In the genomic region with DNA sequence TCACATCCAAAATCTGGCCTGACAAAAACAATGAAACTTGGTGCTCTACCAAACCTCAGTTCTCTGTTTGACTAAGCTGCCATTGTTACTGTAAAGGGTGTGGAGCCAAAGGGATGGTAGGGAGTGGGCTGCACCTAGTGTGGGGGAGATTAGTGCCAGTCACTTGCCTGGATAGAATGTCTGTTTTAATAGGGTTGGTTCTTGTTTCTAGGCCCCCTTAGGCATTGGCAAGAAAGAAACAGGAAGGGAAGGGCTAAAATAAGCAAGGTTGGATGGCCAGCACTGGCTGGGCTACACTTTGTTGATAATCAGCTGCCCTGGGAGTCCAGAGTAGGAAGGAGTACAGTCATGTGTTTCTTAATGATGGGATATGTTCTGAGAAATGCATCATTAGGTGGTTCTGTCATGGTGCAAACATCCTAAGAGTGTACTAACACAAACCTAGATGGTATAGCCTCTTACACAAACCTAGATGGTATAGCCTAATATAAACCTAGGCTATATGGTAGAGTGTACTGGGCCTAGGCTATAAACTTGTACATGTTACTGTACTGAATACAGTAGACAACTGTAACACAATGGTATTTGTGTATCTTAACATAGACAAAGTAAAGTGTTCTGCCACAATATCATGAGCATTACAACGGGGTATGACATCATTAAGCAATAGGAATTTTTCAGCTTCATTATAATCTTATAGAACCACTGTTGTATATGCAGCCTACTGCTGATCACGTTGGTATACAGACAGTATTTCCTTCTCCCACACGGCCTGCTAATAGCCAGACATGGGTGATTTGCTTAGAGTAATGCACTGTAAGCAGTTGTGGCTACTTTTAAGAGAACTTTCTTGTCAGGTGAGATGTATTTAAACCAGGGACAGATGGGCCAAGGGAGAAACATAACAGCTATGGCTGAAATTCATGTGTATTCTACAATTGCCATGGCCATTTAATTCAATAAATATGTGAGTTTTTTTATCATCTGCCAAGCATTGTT, we compare ENCODE assay signal across 1 cellular context.
TF ChIP-seq lines count a peak whose summit lies in the region.

No MANE protein-coding gene starts in this region.

TF ChIP-seq in GM23338, 12 proteins besides CTCF, POLR2A, EP300 and RAD21:
- TF ChIP-seq POLR2AphosphoS5 (IDR thresholded peaks at IDR 0.05; ENCODE audit: low read depth) (no peak), STAT1 (IDR thresholded peaks at IDR 0.05; ENCODE audit: unreplicated experiment) (no peak)
